8 cellular contexts compared by ENCODE assay signal in the genomic region with DNA sequence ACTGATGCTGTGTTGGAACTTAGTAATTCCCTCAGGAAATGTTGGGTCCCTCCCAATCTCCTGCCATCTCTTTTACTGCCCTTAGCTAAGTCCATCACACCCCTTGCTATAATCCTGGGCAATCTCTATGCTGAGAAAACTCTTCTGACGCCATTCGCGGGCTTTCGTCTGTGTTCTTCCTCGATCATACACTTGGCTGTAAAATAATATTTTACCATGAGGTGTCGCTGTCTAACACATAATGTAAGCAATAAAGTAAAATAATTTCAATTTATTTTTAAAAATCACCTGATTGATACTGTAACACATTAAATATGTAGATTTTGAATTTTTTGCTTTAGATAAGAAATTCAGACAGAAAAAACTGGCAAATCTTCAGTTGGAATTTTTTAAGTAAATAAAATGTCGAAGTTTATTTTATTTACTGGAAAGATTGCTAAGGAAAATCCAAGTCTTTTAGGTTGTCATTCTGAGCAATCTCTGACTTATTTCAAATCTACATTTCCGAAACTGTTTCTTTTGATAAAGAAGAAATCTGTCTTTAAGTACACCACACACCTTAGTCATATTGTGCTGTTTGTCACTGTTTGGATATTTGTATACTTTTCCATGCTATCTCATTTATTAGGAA.
DNase-seq lines count a peak whose midpoint lies in the region; ATAC-seq, FAIRE-seq and TF ChIP-seq lines count a peak whose summit lies in the region.

No MANE protein-coding gene starts in this region.

- H3K9me3 ChIP-seq in cardiac muscle cell (ENCODE audit: low read depth) (no peaks in the 10 kb centered on the region), SK-N-MC (ENCODE audit: low read depth, low read length) (no peaks in the 10 kb centered on the region), pancreas (no peaks in the 10 kb centered on the region)

- peak; percentile 45 for FAIRE-seq in pancreas (lab: Jason Lieb, UNC)

- no peak for ATAC-seq in left ventricle myocardium superior
- peak in 3 of 4 donors; percentile 74 to 80 (median 79) for ATAC-seq in pancreas
- ATAC-seq in activated CD4-positive, CD25-positive, alpha-beta regulatory T cell treated with anti-CD3 and anti-CD28 coated beads, Interleukin-2, amount 50 U/mL, for 24 hours: no peak

- TF ChIP-seq CTCF in cardiac muscle cell (IDR thresholded peaks at IDR 0.05; ENCODE audit: low read depth, low read length) (peak; percentile 55), fibroblast of pulmonary artery (IDR thresholded peaks at IDR 0.05; ENCODE audit: low read length, missing control alignments) (peak; percentile 47), pancreas (IDR thresholded peaks at IDR 0.05) (peak; percentile 26 to 59 (median 50))

- H3K27me3 ChIP-seq in cardiac muscle cell (no peaks in the 10 kb centered on the region), pancreas (no peaks in the 10 kb centered on the region)

- H3K36me3 ChIP-seq in cardiac muscle cell (no peaks in the 10 kb centered on the region), SK-N-MC (ENCODE audit: insufficient read depth, low read length) (no peaks in the 10 kb centered on the region), pancreas (no peaks in the 10 kb centered on the region)

- peak overlapping the region; percentile 43 for H3K9ac ChIP-seq in SK-N-MC (ENCODE audit: insufficient read length)

- 4 to 7% methylated on average over 8 of the region's 8 CpGs for WGBS in pancreas, 2 donors

- H3K4me3 ChIP-seq in cardiac muscle cell: no peak overlapping the region
- H3K4me3 ChIP-seq in SK-N-MC: peak overlapping the region; percentile 67
- no peak overlapping the region for H3K4me3 ChIP-seq in fibroblast of pulmonary artery (replicated peaks; ENCODE audit: low read depth, low read length)
- no peak overlapping the region for H3K4me3 ChIP-seq in pancreas

- intact Hi-C loops in left ventricle myocardium superior (cut with micrococcal nuclease): no loop called here
- intact Hi-C loops in pancreas (cut with DNase I): loop anchor here in 1 of 3 donors (10.0 kb wide), 1 partner anchor 291 kb away; no protein-coding TSS in a partner anchor

- DNase-seq in cardiac muscle cell (ENCODE audit: low read depth in 1 of 2, low spot score in 1 of 2) (peak; percentile 55 to 65), left ventricle myocardium superior (no peak), LoVo (ENCODE audit: low spot score) (peak; percentile 50), SK-N-MC (ENCODE audit: low read depth, low spot score) (peak; percentile 48), fibroblast of pulmonary artery (ENCODE audit: low read depth) (peak; percentile 70), pancreas (peak in 1 of 6 donors; percentile 23)
- no peak for DNase-seq in stimulated activated naive CD4-positive, alpha-beta T cell treated with Interleukin-2 at 50 U/mL for 16 hours (lab: John Stamatoyannopoulos, UW)

- H3K27ac ChIP-seq in cardiac muscle cell: no peak overlapping the region
- no peak overlapping the region for H3K27ac ChIP-seq in SK-N-MC
- H3K27ac ChIP-seq in pancreas: no peak overlapping the region

- H3K4me1 ChIP-seq in cardiac muscle cell (ENCODE audit: low read depth): no peaks in the 10 kb centered on the region
- no peaks in the 10 kb centered on the region for H3K4me1 ChIP-seq in pancreas

Comparison
In these comparisons a context has a peak if more than half of its experiments do, and no peak if none do; other contexts are left out.
1. DNase-seq: peak in cardiac muscle cell (2 of 2), LoVo (single experiment), SK-N-MC (single experiment) and fibroblast of pulmonary artery (single experiment); none in left ventricle myocardium superior (single experiment) and stimulated activated naive CD4-positive, alpha-beta T cell treated with Interleukin-2 at 50 U/mL for 16 hours (single experiment).
2. ATAC-seq: peak in pancreas (3 of 4); none in left ventricle myocardium superior (single experiment) and activated CD4-positive, CD25-positive, alpha-beta regulatory T cell treated with anti-CD3 and anti-CD28 coated beads, Interleukin-2, amount 50 U/mL, for 24 hours (0 of 2).
3. Peak in every context shown above with its lines, with median percentiles within 50 percentile points of each other: CTCF ChIP-seq.